18 cellular contexts compared by ENCODE assay signal in the genomic region with DNA sequence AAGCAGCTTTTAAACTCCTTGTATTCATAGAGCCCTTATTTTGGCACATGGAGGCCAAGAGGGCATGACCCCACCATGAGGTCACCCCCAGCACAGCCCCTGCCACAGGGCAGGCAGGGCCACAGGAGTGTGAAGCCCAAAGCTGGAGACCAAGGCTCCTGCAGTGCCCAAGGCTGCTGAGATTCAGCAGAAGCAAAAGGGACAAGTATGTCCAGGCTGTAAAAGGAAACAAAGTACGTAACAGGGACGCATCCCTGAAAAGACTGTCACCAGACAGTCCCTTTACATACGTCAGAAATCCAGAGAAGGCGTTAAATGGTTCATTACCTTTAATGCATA. TPM values are rescaled to one million over a fixed set of nuclear protein-coding genes. Genes with fewer than 3 reads are reported as not detected.
DNase-seq lines count a peak whose midpoint lies in the region; ATAC-seq and TF ChIP-seq lines count a peak whose summit lies in the region.
"Had no signal": no experiment of that assay in that cellular context is flagged by ENCODE, and none has a peak within 500 bp of the region (broad histone marks: within the 10 kb centered on the region; RNA-seq: fewer than 3 reads in every experiment).

No MANE protein-coding gene starts in this region.

- peak overlapping the region; percentile 69 for H3K27ac Mint-ChIP-seq in activated T-cell treated with anti-CD3 and anti-CD28 coated beads, Interleukin-2, amount 50 U/mL, for 24 hours

- dilution Hi-C loops in mammary epithelial cell (cut with HindIII; ENCODE audit: low sequenced_read_pairs): no loop called here

- H2AFZ ChIP-seq in mammary epithelial cell (ENCODE audit: low read depth, low read length): no peak overlapping the region

- ATAC-seq in activated T-cell treated with anti-CD3 and anti-CD28 coated beads, Interleukin-2, amount 50 U/mL, for 4 hours: no peak
- ATAC-seq in sciatic nerve: peak; percentile 13
- no peak for ATAC-seq in GM21825 (IDR thresholded peaks at IDR 0.05; ENCODE audit: unreplicated experiment)
- no peak for ATAC-seq in GM18861 (IDR thresholded peaks at IDR 0.05; ENCODE audit: unreplicated experiment)
- ATAC-seq: Right ventricle myocardium inferior had no signal

- WGBS in mammary epithelial cell (ENCODE audit: low coverage, missing lambda C conversion rate): 92% methylated on average over 4 of the region's 4 CpGs

- H3K4me3 Mint-ChIP-seq in activated T-cell treated with anti-CD3 and anti-CD28 coated beads, Interleukin-2, amount 50 U/mL, for 24 hours: no peak overlapping the region
- no peak overlapping the region for H3K4me3 Mint-ChIP-seq in activated T-cell treated with anti-CD3 and anti-CD28 coated beads, Interleukin-2, amount 50 U/mL, for 4 hours

- BruUV-seq in mammary epithelial cell (replicated peaks; lab: Mats Ljungman, UMichigan): no TSS peak

- DNase-seq in activated T-cell treated with anti-CD3 and anti-CD28 coated beads, Interleukin-2, amount 50 U/mL, for 24 hours: no peak
- DNase-seq in activated T-cell treated with anti-CD3 and anti-CD28 coated beads, Interleukin-2, amount 50 U/mL, for 4 hours: no peak
- no peak for DNase-seq in mammary epithelial cell
- DNase-seq in left kidney (ENCODE audit: low read depth, low spot score): peak; percentile 63
- no peak for DNase-seq in sciatic nerve (ENCODE audit: low spot score)
- DNase-seq in GF-D8 (lab: John Stamatoyannopoulos, UW): no peak
- DNase-seq: GOT3; KG1; MV-4-11; NCI-H1694 treated with DMSO at 0.1 percent for 48 hours; NCI-H510A; NCI-H748 treated with DMSO at 0.1 percent for 48 hours; NK-92 treated with Interleukin-12 subunit alpha and Interleukin-12 subunit beta, amount 100 ng/mL, for 24 hours had no signal

- in situ Hi-C loops in mammary epithelial cell (cut with MboI; ENCODE audit: low sequenced_read_pairs in 2 of 2): no loop called here

- no peak for TF ChIP-seq CTCF in mammary epithelial cell (conservative IDR thresholded peaks at IDR 0.05 in 1 of 2, IDR thresholded peaks at IDR 0.05 in 1 of 2; ENCODE audit: extremely low read depth in 1 of 2, insufficient read depth in 1 of 2, low read depth in 1 of 2, low read length in 2 of 2)

- H3K4me1 Mint-ChIP-seq in activated T-cell treated with anti-CD3 and anti-CD28 coated beads, Interleukin-2, amount 50 U/mL, for 24 hours (ENCODE audit: low read depth): peaks cover 33% of the 10 kb centered on the region
- peaks cover 34% of the 10 kb centered on the region for H3K4me1 Mint-ChIP-seq in activated T-cell treated with anti-CD3 and anti-CD28 coated beads, Interleukin-2, amount 50 U/mL, for 4 hours (ENCODE audit: low read depth)

- CTCF ChIA-PET in mammary epithelial cell (lab: Charles Lee; ENCODE audit: low non-redundant PET): no interaction called here

- peaks cover 2% of the 10 kb centered on the region for H4K20me1 ChIP-seq in mammary epithelial cell (ENCODE audit: insufficient read depth, low read length)

- H3K27ac ChIP-seq in mammary epithelial cell (ENCODE audit: insufficient read depth, low read depth, low read length): peak overlapping the region; percentile 63
- H3K27ac ChIP-seq: 22Rv1 had no signal

- H3K4me3 ChIP-seq in mammary epithelial cell (replicated peaks in 1 of 3; ENCODE audit: insufficient read depth in 1 of 3, low read depth in 2 of 3, low read length in 3 of 3): no peak overlapping the region
- H3K4me3 ChIP-seq: Peyer's patch had no signal

- H3K36me3 ChIP-seq in mammary epithelial cell (ENCODE audit: insufficient read depth, low read length): no peaks in the 10 kb centered on the region

- H3K4me2 ChIP-seq in mammary epithelial cell (ENCODE audit: insufficient read depth, low read depth, low read length): no peak overlapping the region

- peaks cover 95% of the 10 kb centered on the region for H3K79me2 ChIP-seq in mammary epithelial cell (ENCODE audit: insufficient read depth, low read length)

- no peaks in the 10 kb centered on the region for H3K27me3 Mint-ChIP-seq in activated T-cell treated with anti-CD3 and anti-CD28 coated beads, Interleukin-2, amount 50 U/mL, for 24 hours
- H3K27me3 Mint-ChIP-seq in activated T-cell treated with anti-CD3 and anti-CD28 coated beads, Interleukin-2, amount 50 U/mL, for 4 hours (ENCODE audit: low read depth): no peaks in the 10 kb centered on the region

- intact Hi-C loops in mammary epithelial cell (cut with micrococcal nuclease) (no loop called here), sciatic nerve (cut with DNase I) (no loop called here)

- H3K9me3 ChIP-seq in mammary epithelial cell (replicated peaks; ENCODE audit: insufficient read depth, low read length): no peaks in the 10 kb centered on the region
- H3K9me3 ChIP-seq: Peyer's patch had no signal

- H3K9me3 Mint-ChIP-seq in activated T-cell treated with anti-CD3 and anti-CD28 coated beads, Interleukin-2, amount 50 U/mL, for 24 hours: peaks cover 8% of the 10 kb centered on the region
- H3K9me3 Mint-ChIP-seq in activated T-cell treated with anti-CD3 and anti-CD28 coated beads, Interleukin-2, amount 50 U/mL, for 4 hours: peaks cover 3% of the 10 kb centered on the region

- no peaks in the 10 kb centered on the region for H3K27me3 ChIP-seq in mammary epithelial cell (ENCODE audit: insufficient read depth, low read length)
- H3K27me3 ChIP-seq: Peyer's patch had no signal

- no peak overlapping the region for H3K9ac ChIP-seq in mammary epithelial cell (ENCODE audit: insufficient read depth, low read length)

- peaks cover 49% of the 10 kb centered on the region for H3K36me3 Mint-ChIP-seq in activated T-cell treated with anti-CD3 and anti-CD28 coated beads, Interleukin-2, amount 50 U/mL, for 24 hours (ENCODE audit: low read depth)
- H3K36me3 Mint-ChIP-seq in activated T-cell treated with anti-CD3 and anti-CD28 coated beads, Interleukin-2, amount 50 U/mL, for 4 hours (ENCODE audit: insufficient read depth): peaks cover 20% of the 10 kb centered on the region

- peaks cover 17% of the 10 kb centered on the region for H3K4me1 ChIP-seq in mammary epithelial cell (ENCODE audit: insufficient read depth, low read length)

RNA-seq across cellular contexts. Expression of a gene that starts 18.9 kb away (rescaled TPM):
- total RNA-seq in activated T-cell treated with anti-CD3 and anti-CD28 coated beads, Interleukin-2, amount 50 U/mL, for 4 hours: 100 to 1,000 TPM; 140 to 161 (median 148) TPM
- 100 to 1,000 TPM in 1 of 2 donors, 10 to 100 TPM in 1; 59.5 to 109 TPM for total RNA-seq in mammary epithelial cell
- 25.1 TPM for polyA plus RNA-seq in mammary epithelial cell
- 29.7 TPM for polyA minus RNA-seq in mammary epithelial cell
- total RNA-seq in sciatic nerve: 96.6 TPM

RNA-seq across cellular contexts. Expression of a gene that starts 19.0 kb away (rescaled TPM):
- total RNA-seq in activated T-cell treated with anti-CD3 and anti-CD28 coated beads, Interleukin-2, amount 50 U/mL, for 4 hours: 10 to 100 TPM; 12.5 to 15.6 (median 14.7) TPM
- total RNA-seq in mammary epithelial cell: 10 to 100 TPM; 12.0 to 21.5 TPM
- 13.8 TPM for polyA plus RNA-seq in mammary epithelial cell
- polyA minus RNA-seq in mammary epithelial cell: 50.0 TPM
- total RNA-seq in sciatic nerve: 26.8 TPM
